In genomic region chr5:96668725-96669124, GRCh38 we compare ENCODE assay signal across 1 cellular context.
TF ChIP-seq lines count a peak whose summit lies in the region.

No MANE protein-coding gene starts in this region.

TF ChIP-seq in GM23338, 12 proteins besides CTCF, POLR2A, EP300 and RAD21 (continued from another document):
- TF ChIP-seq REST (IDR thresholded peaks at IDR 0.05; ENCODE audit: unreplicated experiment) (no peak), EZH2phosphoT487 (IDR thresholded peaks at IDR 0.05; ENCODE audit: unreplicated experiment) (no peak), JUNB (IDR thresholded peaks at IDR 0.05; ENCODE audit: unreplicated experiment) (no peak), ZNF114 (CRISPR knock-in tag; IDR thresholded peaks at IDR 0.05) (no peak), STAT1 (IDR thresholded peaks at IDR 0.05; ENCODE audit: unreplicated experiment) (no peak), ETS1 (IDR thresholded peaks at IDR 0.05) (no peak), CREB1 (CRISPR knock-in tag; IDR thresholded peaks at IDR 0.05; ENCODE audit: low read depth) (no peak), ZNF462 (CRISPR knock-in tag; IDR thresholded peaks at IDR 0.05) (no peak)
